ENCODE assay signal across 9 cellular contexts in the genomic region with DNA sequence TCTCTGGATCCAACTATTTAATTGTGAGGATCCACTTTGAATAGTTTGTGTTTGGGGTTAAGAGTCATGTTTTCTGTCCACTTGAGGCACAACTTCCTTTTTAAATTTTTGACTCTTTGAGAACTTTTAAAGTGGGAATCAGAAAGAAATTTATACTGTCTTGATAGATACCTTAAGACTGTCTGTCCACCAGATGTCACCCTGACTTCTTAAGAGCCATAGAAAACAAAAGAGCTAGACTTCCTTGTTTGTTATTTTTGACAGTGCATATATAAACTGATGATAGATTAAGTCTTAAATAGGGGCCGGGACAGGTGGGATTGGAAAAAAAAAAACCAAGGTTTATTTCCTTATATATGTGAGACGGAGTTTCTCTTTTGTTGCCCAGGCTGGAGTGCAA. TPM values are rescaled to one million over a fixed set of nuclear protein-coding genes. Genes with fewer than 3 reads are reported as not detected.
A peak's percentile ranks its signal among the peaks of the same experiment; 100 is the strongest.
DNase-seq lines count a peak whose midpoint lies in the region; ATAC-seq and TF ChIP-seq lines count a peak whose summit lies in the region.
"Had no signal": no experiment of that assay in that cellular context is flagged by ENCODE, and none has a peak within 500 bp of the region (broad histone marks: within the 10 kb centered on the region; RNA-seq: fewer than 3 reads in every experiment).

No MANE protein-coding gene starts in this region.

- no peak for ATAC-seq in HG03354 (IDR thresholded peaks at IDR 0.05; ENCODE audit: poor library complexity, severe bottlenecking, unreplicated experiment)
- ATAC-seq in HG03280 (IDR thresholded peaks at IDR 0.05; ENCODE audit: unreplicated experiment): no peak
- no peak for ATAC-seq in naive thymus-derived CD8-positive, alpha-beta T cell

- POLR2A ChIA-PET in Caco-2 (lab: Charles Lee): interaction anchor here (2.1 kb wide), 1 partner anchor 33 kb away, joined by 10 read pairs; no protein-coding TSS in a partner anchor
- POLR2A ChIA-PET in naive thymus-derived CD8-positive, alpha-beta T cell (lab: Charles Lee): no interaction called here

- no peaks in the 10 kb centered on the region; the same call in 1 of the 2 replicates for H3K36me3 ChIP-seq in Caco-2 (ENCODE audit: control insufficient read depth, insufficient read depth, low read length)
- no peaks in the 10 kb centered on the region for H3K36me3 ChIP-seq in kidney epithelial cell (ENCODE audit: control insufficient read depth, insufficient read depth, low read length)

- H3K36me3 Mint-ChIP-seq in Caco-2 (ENCODE audit: insufficient read depth, unreplicated experiment): peaks cover 6% of the 10 kb centered on the region
- no peaks in the 10 kb centered on the region for H3K36me3 Mint-ChIP-seq in HFFc6 (ENCODE audit: low read depth)
- H3K36me3 Mint-ChIP-seq in naive thymus-derived CD8-positive, alpha-beta T cell: no peaks in the 10 kb centered on the region

- BruUV-seq in Caco-2 (replicated peaks; lab: Mats Ljungman, UMichigan): no TSS peak

- no peaks in the 10 kb centered on the region for H3K9me3 Mint-ChIP-seq in Caco-2 (ENCODE audit: unreplicated experiment)
- H3K9me3 Mint-ChIP-seq in HFFc6: peaks cover 26% of the 10 kb centered on the region
- peaks cover 0 to 5% (median 0%) of the 10 kb centered on the region in 9 donors for H3K9me3 Mint-ChIP-seq in naive thymus-derived CD8-positive, alpha-beta T cell

- H3K9me3 ChIP-seq in Caco-2: no peaks in the 10 kb centered on the region; the same call in 1 of the 2 replicates

- peaks cover 64% of the 10 kb centered on the region for H3K4me1 ChIP-seq in Caco-2
- H3K4me1 ChIP-seq: parathyroid adenoma had no signal

- intact Hi-C loops in Caco-2 (cut with micrococcal nuclease; ENCODE audit: unreplicated experiment): loop anchor here (1.0 to 10.0 kb wide), 7 partner anchors 21 to 471 kb away; partner anchors contain the start of gene UNC13C

- H3K4me1 Mint-ChIP-seq in Caco-2 (ENCODE audit: low read depth, unreplicated experiment): peaks cover 27% of the 10 kb centered on the region
- no peaks in the 10 kb centered on the region for H3K4me1 Mint-ChIP-seq in HFFc6 (ENCODE audit: low read depth)
- no peaks in the 10 kb centered on the region for H3K4me1 Mint-ChIP-seq in naive thymus-derived CD8-positive, alpha-beta T cell

- peak in 1 of 2 experiments; percentile 45 for DNase-seq in Caco-2
- DNase-seq in HFFc6: peak; percentile 5
- DNase-seq in RPMI7951 (ENCODE audit: low read depth): peak; percentile 9
- DNase-seq in kidney epithelial cell (ENCODE audit: low read depth): no peak
- no peak for DNase-seq in stimulated activated CD4-positive, alpha-beta T cell treated with anti-CD3 and anti-CD28 coated beads, Interleukin-2, amount 100 ng/mL, for 24 hours
- no peak for DNase-seq in naive thymus-derived CD8-positive, alpha-beta T cell

- no peak overlapping the region for H3K4me3 ChIP-seq in Caco-2 (ENCODE audit: low read depth, low read length)
- H3K4me3 ChIP-seq in kidney epithelial cell (ENCODE audit: low read depth, low read length): no peak overlapping the region

- H3K27me3 Mint-ChIP-seq in Caco-2 (ENCODE audit: insufficient read depth, unreplicated experiment) (no peaks in the 10 kb centered on the region), HFFc6 (ENCODE audit: insufficient read depth) (no peaks in the 10 kb centered on the region; the same call in 1 of the 2 replicates)
- H3K27me3 Mint-ChIP-seq in naive thymus-derived CD8-positive, alpha-beta T cell: peaks cover 0 to 12% (median 8%) of the 10 kb centered on the region in 5 donors

- peak overlapping the region; percentile 70 for H3K27ac Mint-ChIP-seq in Caco-2 (ENCODE audit: unreplicated experiment)
- H3K27ac Mint-ChIP-seq in HFFc6: no peak overlapping the region
- no peak overlapping the region for H3K27ac Mint-ChIP-seq in naive thymus-derived CD8-positive, alpha-beta T cell

- CTCF ChIA-PET in Caco-2 (lab: Charles Lee): interaction anchor here (0.8 to 2.9 kb wide), 7 partner anchors 21 to 598 kb away, joined by 4 to 18 read pairs (median 7); no protein-coding TSS in a partner anchor

- TF ChIP-seq CTCF in Caco-2 (IDR thresholded peaks at IDR 0.05; ENCODE audit: insufficient read depth in 1 of 2, low read depth in 1 of 2, low read length in 1 of 2, severe bottlenecking in 1 of 2, unreplicated experiment in 1 of 2) (peak in 1 of 2 experiments; percentile 42), HFFc6 (IDR thresholded peaks at IDR 0.05) (peak; percentile 21; the same call in 1 of the 2 replicates), kidney epithelial cell (IDR thresholded peaks at IDR 0.05; ENCODE audit: insufficient read depth, low read length, poor library complexity, severe bottlenecking) (peak; percentile 44)

- H3K27me3 ChIP-seq in Caco-2 (replicated peaks; ENCODE audit: control insufficient read depth, insufficient read depth, low read length): no peaks in the 10 kb centered on the region
- no peaks in the 10 kb centered on the region for H3K27me3 ChIP-seq in kidney epithelial cell (ENCODE audit: control insufficient read depth, insufficient read depth, low read length)

- peak overlapping the region; percentile 48 for H3K4me3 Mint-ChIP-seq in Caco-2 (ENCODE audit: unreplicated experiment)
- no peak overlapping the region for H3K4me3 Mint-ChIP-seq in HFFc6
- no peak overlapping the region for H3K4me3 Mint-ChIP-seq in naive thymus-derived CD8-positive, alpha-beta T cell

RNA-seq across cellular contexts. Expression of gene WDR72, which starts 52.1 kb away (rescaled TPM):
- total RNA-seq in Caco-2 (2022): 10.1 and 11.2 TPM in 2 replicates
- not detected for total RNA-seq in HFFc6 (2021; fragmentation: NEBNext Ultra II Directional; extraction: Animal tissue kit (Norgen Biotek cat#: 25700))
- 0.39 TPM in 1 of 2 replicates, not detected in the other for total RNA-seq in RPMI7951 (2014; rRNA removed; shearing (Covaris generic))
- total RNA-seq in kidney epithelial cell: 0.38 and 0.62 TPM in 2 replicates
- total RNA-seq in naive thymus-derived CD8-positive, alpha-beta T cell: not detected
- not detected for polyA plus RNA-seq in naive thymus-derived CD8-positive, alpha-beta T cell

Comparison
In these comparisons a context has a peak if more than half of its experiments do, and no peak if none do; other contexts are left out.
1. DNase-seq: peak in HFFc6 (single experiment) and RPMI7951 (single experiment); none in kidney epithelial cell (single experiment), stimulated activated CD4-positive, alpha-beta T cell treated with anti-CD3 and anti-CD28 coated beads, Interleukin-2, amount 100 ng/mL, for 24 hours (0 of 2) and naive thymus-derived CD8-positive, alpha-beta T cell (0 of 10).